1 cellular context compared by ENCODE assay signal in the genomic region with DNA sequence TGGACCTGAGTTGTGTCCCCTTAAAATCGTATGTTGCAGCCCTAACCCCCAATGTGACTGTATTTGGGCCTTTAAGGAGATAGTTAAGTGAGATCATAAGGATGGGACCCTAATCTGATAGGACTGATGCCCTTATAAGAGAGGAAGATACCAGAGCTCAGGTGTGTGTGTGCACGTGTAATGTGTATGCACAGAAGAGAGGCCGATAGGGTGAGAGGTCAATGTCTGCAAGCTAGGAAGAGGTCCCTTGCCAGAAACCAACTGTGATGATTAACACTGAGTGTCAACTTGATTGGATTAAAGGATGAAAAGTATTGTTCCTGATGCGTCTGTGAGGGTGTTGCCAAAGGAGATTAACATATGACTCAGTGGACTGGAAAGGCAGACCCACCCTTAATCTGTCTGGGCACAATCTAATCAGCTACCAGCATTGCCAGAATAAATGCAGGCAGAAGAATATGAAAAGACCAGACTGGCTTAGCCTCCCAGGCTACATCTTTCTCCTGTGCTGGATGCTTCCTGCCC.
TF ChIP-seq lines count a peak whose summit lies in the region.

No MANE protein-coding gene starts in this region.

TF ChIP-seq in GM23338, 12 proteins besides CTCF, POLR2A, EP300 and RAD21:
- no peak for TF ChIP-seq EZH2phosphoT487 (IDR thresholded peaks at IDR 0.05; ENCODE audit: unreplicated experiment)
- TF ChIP-seq, protein P1, sequence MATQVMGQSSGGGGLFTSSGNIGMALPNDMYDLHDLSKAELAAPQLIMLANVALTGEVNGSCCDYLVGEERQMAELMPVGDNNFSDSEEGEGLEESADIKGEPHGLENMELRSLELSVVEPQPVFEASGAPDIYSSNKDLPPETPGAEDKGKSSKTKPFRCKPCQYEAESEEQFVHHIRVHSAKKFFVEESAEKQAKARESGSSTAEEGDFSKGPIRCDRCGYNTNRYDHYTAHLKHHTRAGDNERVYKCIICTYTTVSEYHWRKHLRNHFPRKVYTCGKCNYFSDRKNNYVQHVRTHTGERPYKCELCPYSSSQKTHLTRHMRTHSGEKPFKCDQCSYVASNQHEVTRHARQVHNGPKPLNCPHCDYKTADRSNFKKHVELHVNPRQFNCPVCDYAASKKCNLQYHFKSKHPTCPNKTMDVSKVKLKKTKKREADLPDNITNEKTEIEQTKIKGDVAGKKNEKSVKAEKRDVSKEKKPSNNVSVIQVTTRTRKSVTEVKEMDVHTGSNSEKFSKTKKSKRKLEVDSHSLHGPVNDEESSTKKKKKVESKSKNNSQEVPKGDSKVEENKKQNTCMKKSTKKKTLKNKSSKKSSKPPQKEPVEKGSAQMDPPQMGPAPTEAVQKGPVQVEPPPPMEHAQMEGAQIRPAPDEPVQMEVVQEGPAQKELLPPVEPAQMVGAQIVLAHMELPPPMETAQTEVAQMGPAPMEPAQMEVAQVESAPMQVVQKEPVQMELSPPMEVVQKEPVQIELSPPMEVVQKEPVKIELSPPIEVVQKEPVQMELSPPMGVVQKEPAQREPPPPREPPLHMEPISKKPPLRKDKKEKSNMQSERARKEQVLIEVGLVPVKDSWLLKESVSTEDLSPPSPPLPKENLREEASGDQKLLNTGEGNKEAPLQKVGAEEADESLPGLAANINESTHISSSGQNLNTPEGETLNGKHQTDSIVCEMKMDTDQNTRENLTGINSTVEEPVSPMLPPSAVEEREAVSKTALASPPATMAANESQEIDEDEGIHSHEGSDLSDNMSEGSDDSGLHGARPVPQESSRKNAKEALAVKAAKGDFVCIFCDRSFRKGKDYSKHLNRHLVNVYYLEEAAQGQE (IDR thresholded peaks at IDR 0.05; ENCODE audit: unreplicated experiment) = no peak
- TF ChIP-seq POLR2AphosphoS5 (IDR thresholded peaks at IDR 0.05; ENCODE audit: low read depth) = no peak
- no peak for TF ChIP-seq ZNF114 (CRISPR knock-in tag; IDR thresholded peaks at IDR 0.05)
TF ChIP-seq in GM23338: peak in this region for 0.
